Comparison of ENCODE assay signal across 1 cellular context in genomic region chr12:6605425-6606330, GRCh38.
TF ChIP-seq lines count a peak whose summit lies in the region.

No MANE protein-coding gene starts in this region.

TF ChIP-seq in H1, 55 proteins besides CTCF, POLR2A, EP300 and RAD21:
- TF ChIP-seq SIN3A (conservative IDR thresholded peaks at IDR 0.05 in 1 of 2, IDR thresholded peaks at IDR 0.05 in 1 of 2; ENCODE audit: low read depth in 1 of 2, low read length in 2 of 2) (0 out of 4 replicates have a peak, but pooled peaks of 1 of the 2 experiments have one; percentile 22), MAX (IDR thresholded peaks at IDR 0.05) (peak; percentile 32; the same call in 1 of the 2 replicates), TEAD4 (IDR thresholded peaks at IDR 0.05; ENCODE audit: low read depth, low read length) (peak; percentile 90), PHF8 (conservative IDR thresholded peaks at IDR 0.05; ENCODE audit: low read depth, low read length) (no peak), SAP30 (IDR thresholded peaks at IDR 0.05; ENCODE audit: insufficient read depth, insufficient replicate concordance, low read length) (peak; percentile 75), JUN (IDR thresholded peaks at IDR 0.05; ENCODE audit: low read depth, low read length) (no peak)
TF ChIP-seq in H1: peak in this region for 4.
